ENCODE assay signal across 1 cellular context in the genomic region with DNA sequence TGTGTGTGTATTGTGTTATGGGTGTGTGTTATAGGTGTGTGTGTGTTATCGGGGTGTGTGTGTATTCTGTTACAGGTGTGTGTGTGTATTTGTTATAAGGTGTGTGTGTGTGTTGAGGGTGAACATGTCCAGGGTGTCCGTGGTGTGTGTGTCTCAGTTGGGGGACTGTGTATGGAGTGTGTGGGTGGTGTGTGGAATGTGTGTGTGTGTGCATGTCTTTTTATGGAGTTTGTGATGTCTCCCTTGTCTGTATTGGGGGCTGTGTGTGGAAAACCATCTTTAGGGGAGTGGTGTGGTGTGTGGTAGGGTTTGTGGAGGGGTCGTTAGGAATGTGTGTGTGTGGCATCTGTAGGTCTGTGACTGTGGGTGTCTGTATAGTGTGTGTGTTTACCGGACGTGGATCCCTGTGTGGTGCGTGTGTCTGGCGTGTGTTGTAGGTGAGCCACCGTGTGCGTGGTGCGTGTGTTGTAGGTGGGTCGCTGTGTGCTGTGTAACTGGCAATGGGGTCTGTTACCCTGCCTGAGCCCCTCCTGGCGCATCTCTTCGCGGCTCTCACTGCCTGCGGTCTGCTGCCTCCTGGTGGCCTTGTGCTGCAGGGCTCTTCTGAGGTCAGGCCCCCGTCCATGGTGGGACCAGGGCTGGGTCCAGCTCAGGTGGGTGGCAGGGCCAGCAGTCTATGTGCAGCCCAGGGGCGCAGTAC.
TF ChIP-seq lines count a peak whose summit lies in the region.

No MANE protein-coding gene starts in this region.

TF ChIP-seq in HepG2, 621 proteins besides CTCF, POLR2A, EP300 and RAD21 (continued from another document):
- TF ChIP-seq, protein P1, sequence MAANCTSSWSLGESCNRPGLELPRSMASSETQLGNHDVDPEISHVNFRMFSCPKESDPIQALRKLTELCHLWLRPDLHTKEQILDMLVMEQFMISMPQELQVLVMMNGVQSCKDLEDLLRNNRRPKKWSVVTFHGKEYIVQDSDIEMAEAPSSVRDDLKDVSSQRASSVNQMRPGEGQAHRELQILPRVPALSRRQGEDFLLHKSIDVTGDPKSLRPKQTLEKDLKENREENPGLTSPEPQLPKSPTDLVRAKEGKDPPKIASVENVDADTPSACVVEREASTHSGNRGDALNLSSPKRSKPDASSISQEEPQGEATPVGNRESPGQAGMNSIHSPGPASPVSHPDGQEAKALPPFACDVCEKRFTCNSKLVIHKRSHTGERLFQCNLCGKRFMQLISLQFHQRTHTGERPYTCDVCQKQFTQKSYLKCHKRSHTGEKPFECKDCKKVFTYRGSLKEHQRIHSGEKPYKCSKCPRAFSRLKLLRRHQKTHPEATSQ (CRISPR knock-in tag; IDR thresholded peaks at IDR 0.05; ENCODE audit: borderline replicate concordance) = no peak
